In the genomic region with DNA sequence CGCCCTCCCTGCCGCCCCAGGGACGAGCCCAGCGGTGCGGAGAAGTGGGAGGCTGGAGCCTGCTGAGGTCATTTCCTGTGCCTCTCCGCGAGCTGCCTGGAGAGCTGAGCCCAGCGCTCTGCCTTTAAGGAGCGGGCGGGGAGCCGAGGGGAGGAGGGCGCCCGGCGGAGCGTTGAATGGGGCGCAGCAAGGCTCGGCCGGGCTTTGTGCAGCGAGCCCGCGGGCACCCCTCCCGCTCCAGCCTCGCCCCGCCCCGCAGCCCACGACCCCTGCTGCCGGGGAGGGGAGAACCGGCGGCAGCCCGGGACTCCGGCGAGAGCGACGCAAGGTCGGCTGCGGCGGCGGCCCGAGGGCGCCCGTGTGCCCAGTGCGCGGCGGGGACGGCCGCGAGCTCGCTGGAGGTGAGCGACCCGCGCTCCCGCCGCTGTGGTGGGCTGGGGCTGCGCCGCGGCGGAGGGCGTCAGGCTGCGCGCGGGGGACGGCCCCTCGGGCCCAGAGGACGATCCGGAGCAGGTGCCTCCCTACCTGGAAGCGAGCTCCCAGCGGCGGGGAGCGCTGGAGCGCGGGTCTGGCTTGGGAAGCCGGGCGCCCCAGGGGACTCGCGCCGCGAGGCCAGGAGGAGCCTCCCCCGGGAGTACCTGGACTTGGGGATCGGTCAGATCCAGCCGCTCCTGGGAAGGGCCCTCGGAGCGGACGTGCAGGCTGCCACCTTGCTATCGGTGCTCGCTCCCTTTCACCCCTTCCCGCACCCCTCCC, we compare ENCODE assay signal across 8 cellular contexts. TPM values are rescaled to one million over a fixed set of nuclear protein-coding genes. Genes with fewer than 3 reads are reported as not detected.
A peak's percentile ranks its signal among the peaks of the same experiment; 100 is the strongest.
DNase-seq lines count a peak whose midpoint lies in the region; ATAC-seq and TF ChIP-seq lines count a peak whose summit lies in the region.

TSS of gene PLEKHH1 (plus strand) at position 293 of the 756 bp plus-strand sequence. CDS start 8,578 bp downstream, outside the sequence.

- TF ChIP-seq CTCF in GM10266 (IDR thresholded peaks at IDR 0.05; ENCODE audit: control insufficient read depth, insufficient read depth, low read depth, missing control alignments) (no peak), fibroblast of lung (conservative IDR thresholded peaks at IDR 0.05 in 1 of 2, IDR thresholded peaks at IDR 0.05 in 1 of 2; ENCODE audit: low read depth in 1 of 2, low read length in 2 of 2) (no peak), stomach (IDR thresholded peaks at IDR 0.05) (no peak)

- no peaks in the 10 kb centered on the region for H3K9me3 ChIP-seq in fibroblast of lung (ENCODE audit: control insufficient read depth, insufficient read depth, low read depth, low read length)
- no peaks in the 10 kb centered on the region for H3K9me3 ChIP-seq in muscle layer of duodenum (ENCODE audit: control insufficient read depth in 1 of 2, low read length in 2 of 2)
- no peaks in the 10 kb centered on the region for H3K9me3 ChIP-seq in stomach

- peak within 1 kb of the TSS; percentile 72 to 78 for H3K4me3 Mint-ChIP-seq in activated T-cell treated with anti-CD3 and anti-CD28 coated beads, Interleukin-2, amount 50 U/mL, for 72 hours

- H3K36me3 ChIP-seq in fibroblast of lung (ENCODE audit: control insufficient read depth, insufficient read depth, low read length) (no peaks in the 10 kb centered on the region), muscle layer of duodenum (ENCODE audit: control insufficient read depth in 1 of 2, insufficient read depth in 2 of 2, low read length in 2 of 2) (no peaks in the 10 kb centered on the region), stomach (no peaks in the 10 kb centered on the region)

- ATAC-seq in HG03432 (IDR thresholded peaks at IDR 0.05; ENCODE audit: unreplicated experiment): peak; percentile 80
- peak; percentile 96 to 98 for ATAC-seq in activated T-cell treated with anti-CD3 and anti-CD28 coated beads, Interleukin-2, amount 50 U/mL, for 72 hours (replicated peaks in 1 of 2)
- ATAC-seq in HG03520 (IDR thresholded peaks at IDR 0.05; ENCODE audit: unreplicated experiment): no peak

- TF ChIP-seq EP300 in stomach (IDR thresholded peaks at IDR 0.05): no peak

- peaks cover 47% of the 10 kb centered on the region for H3K27me3 Mint-ChIP-seq in activated T-cell treated with anti-CD3 and anti-CD28 coated beads, Interleukin-2, amount 50 U/mL, for 72 hours (ENCODE audit: low read depth)

- peak within 1 kb of the TSS; percentile 92 for H3K4me2 ChIP-seq in fibroblast of lung (ENCODE audit: extremely low read depth, insufficient read depth, low read length)

- H3K4me1 ChIP-seq in fibroblast of lung (ENCODE audit: control insufficient read depth, extremely low read depth, insufficient read depth, low read length): no peaks in the 10 kb centered on the region
- peaks cover 0 to 7% of the 10 kb centered on the region in 2 donors for H3K4me1 ChIP-seq in muscle layer of duodenum (ENCODE audit: control insufficient read depth in 1 of 2, insufficient read depth in 2 of 2, low read length in 2 of 2)
- peaks cover 0 to 18% (median 12%) of the 10 kb centered on the region in 4 donors for H3K4me1 ChIP-seq in stomach

- no peak within 1 kb of the TSS for H3K27ac Mint-ChIP-seq in activated T-cell treated with anti-CD3 and anti-CD28 coated beads, Interleukin-2, amount 50 U/mL, for 72 hours

- WGBS in stomach, 5 donors: 0 to 7% (median 2%) methylated on average over 10 to 83 of the region's 86 CpGs

- peak within 1 kb of the TSS; percentile 74 for H2AFZ ChIP-seq in fibroblast of lung (ENCODE audit: low read length)

- H3K4me1 Mint-ChIP-seq in activated T-cell treated with anti-CD3 and anti-CD28 coated beads, Interleukin-2, amount 50 U/mL, for 72 hours (ENCODE audit: low read depth): no peaks in the 10 kb centered on the region

- H3K4me3 ChIP-seq in fibroblast of lung (replicated peaks in 1 of 4; ENCODE audit: control extremely low read depth in 1 of 4, insufficient read depth in 1 of 4, low read depth in 3 of 4, low read length in 4 of 4) (peak within 1 kb of the TSS; percentile 48 to 62 (median 60)), muscle layer of duodenum (ENCODE audit: low read depth in 1 of 2, low read length in 2 of 2) (peak within 1 kb of the TSS; percentile 59 to 78), stomach (peak within 1 kb of the TSS; percentile 71 to 78 (median 78))

- intact Hi-C loops in stomach (cut with DNase I; ENCODE audit: low total_unique reads): no loop called here

- H3K27me3 ChIP-seq in fibroblast of lung (ENCODE audit: control insufficient read depth, insufficient read depth, low read length): peaks cover 6% of the 10 kb centered on the region
- H3K27me3 ChIP-seq in muscle layer of duodenum (ENCODE audit: low read depth, low read length): no peaks in the 10 kb centered on the region
- H3K27me3 ChIP-seq in stomach: peaks cover 0 to 7% (median 0%) of the 10 kb centered on the region in 3 donors

- no peaks in the 10 kb centered on the region for H3K79me2 ChIP-seq in fibroblast of lung (ENCODE audit: control insufficient read depth, insufficient read depth, low read length)

- DNase-seq in GM10266 (ENCODE audit: extremely low spot score) (peak; percentile 82), NOMO-1 treated with DMSO at 0.1 percent for 48 hours (lab: John Stamatoyannopoulos, UW; ENCODE audit: unreplicated experiment) (peak; percentile 32), fibroblast of lung (ENCODE audit: low read depth in 2 of 2) (peak; percentile 51 to 78), stomach (peak; percentile 85)
- peak; percentile 65 to 74 for DNase-seq in activated T-cell treated with anti-CD3 and anti-CD28 coated beads, Interleukin-2, amount 50 U/mL, for 72 hours

- no peaks in the 10 kb centered on the region for H3K36me3 Mint-ChIP-seq in activated T-cell treated with anti-CD3 and anti-CD28 coated beads, Interleukin-2, amount 50 U/mL, for 72 hours (ENCODE audit: insufficient read depth in 2 of 2)

- H3K9ac ChIP-seq in fibroblast of lung (ENCODE audit: insufficient read depth, low read length): peak within 1 kb of the TSS; percentile 32

- H3K27ac ChIP-seq in fibroblast of lung (ENCODE audit: insufficient read depth, low read length): no peak within 1 kb of the TSS
- H3K27ac ChIP-seq in muscle layer of duodenum (ENCODE audit: low read length): peak within 1 kb of the TSS; percentile 67
- H3K27ac ChIP-seq in stomach: peak within 1 kb of the TSS; percentile 81 to 88 (median 86)

- H4K20me1 ChIP-seq in fibroblast of lung (ENCODE audit: control insufficient read depth, extremely low read depth, insufficient read depth, low read length): no peaks in the 10 kb centered on the region

- no peaks in the 10 kb centered on the region for H3K9me3 Mint-ChIP-seq in activated T-cell treated with anti-CD3 and anti-CD28 coated beads, Interleukin-2, amount 50 U/mL, for 72 hours

- TF ChIP-seq POLR2A in stomach (IDR thresholded peaks at IDR 0.05): peak in 1 of 4 donors; percentile 29

RNA-seq across cellular contexts. Expression of gene PLEKHH1, which starts in this region (rescaled TPM):
- total RNA-seq in activated T-cell treated with anti-CD3 and anti-CD28 coated beads, Interleukin-2, amount 50 U/mL, for 72 hours: 1 to 10 TPM; 1.0 to 1.2 TPM
- total RNA-seq in fibroblast of lung (0.33 and 0.77 TPM in 2 replicates), stomach (100 to 1,000 TPM in 2 of 5 donors, 10 to 100 TPM in 3; 24.0 to 136 (median 46.1) TPM)
- polyA plus RNA-seq in fibroblast of lung (0.10 and 0.71 TPM in 2 replicates), stomach (10 to 100 TPM in 1 of 3 donors, 1 to 10 TPM in 2; 3.8 to 10.3 (median 8.8) TPM)
- 0.21 TPM in 2 replicates for polyA plus RNA-seq in fibroblast of lung (2012)
- 0.16 and 4.9 TPM in 2 replicates for polyA minus RNA-seq in fibroblast of lung (ENCODE audit: low replicate concordance)

Comparison
In these comparisons a context has a peak if more than half of its experiments do, and no peak if none do; other contexts are left out.
1. RNA of gene PLEKHH1 (total RNA-seq): 24.0 to 136 TPM in stomach; 1.0 to 1.2 TPM in activated T-cell treated with anti-CD3 and anti-CD28 coated beads, Interleukin-2, amount 50 U/mL, for 72 hours and 0.33 to 0.77 TPM in fibroblast of lung; every median in the first group is over 10 times any median in the second.
2. DNase-seq: peak in every context shown above with its lines; median percentile 85 in stomach; 82 in GM10266; 70 in activated T-cell treated with anti-CD3 and anti-CD28 coated beads, Interleukin-2, amount 50 U/mL, for 72 hours; 64 in fibroblast of lung; 32 in NOMO-1 treated with DMSO at 0.1 percent for 48 hours.
3. Peak in every context shown above with its lines, with median percentiles within 50 percentile points of each other: H3K4me3 ChIP-seq.